9 cellular contexts compared by ENCODE assay signal in the genomic region with DNA sequence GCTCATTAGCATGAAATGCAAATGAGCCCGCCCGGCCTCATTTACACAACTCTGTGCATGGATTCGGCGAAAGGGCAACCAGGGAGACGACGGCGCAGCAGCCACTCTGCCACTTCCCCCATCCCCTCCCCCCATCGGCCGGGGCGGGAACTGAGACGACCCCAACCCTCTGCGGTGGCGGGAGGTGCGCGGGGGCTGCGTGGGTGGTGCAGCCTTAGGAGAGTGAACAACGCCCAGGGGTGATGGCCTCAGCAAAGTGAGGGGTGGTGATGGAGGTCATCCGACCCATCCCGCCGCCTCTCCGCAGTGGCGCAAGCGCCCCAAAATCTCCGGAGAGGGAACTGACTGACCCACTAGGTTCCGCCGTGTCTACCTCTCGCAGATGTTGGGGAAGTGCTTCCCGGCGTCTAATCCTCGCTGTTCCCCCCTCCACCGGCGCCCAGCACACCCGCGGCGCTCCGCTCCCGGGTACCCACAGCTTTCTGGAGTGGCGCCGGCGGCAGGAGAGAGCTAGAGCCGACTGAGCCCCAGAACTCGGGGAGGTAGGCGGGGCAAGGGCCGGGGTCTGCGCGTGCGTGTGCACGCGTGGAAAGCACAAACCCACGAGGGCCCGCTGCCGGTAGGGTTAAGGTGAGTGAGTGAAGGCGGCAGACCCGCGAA. TPM values are rescaled to one million over a fixed set of nuclear protein-coding genes. Genes with fewer than 3 reads are reported as not detected.
A peak's percentile ranks its signal among the peaks of the same experiment; 100 is the strongest.
DNase-seq lines count a peak whose midpoint lies in the region; ATAC-seq and TF ChIP-seq lines count a peak whose summit lies in the region.
"Had no signal": no experiment of that assay in that cellular context is flagged by ENCODE, and none has a peak within 500 bp of the region (broad histone marks: within the 10 kb centered on the region; RNA-seq: fewer than 3 reads in every experiment).

No MANE protein-coding gene starts in this region.

- no peak overlapping the region for H3K4ac ChIP-seq in neuronal stem cell (ENCODE audit: low read length)

- peak overlapping the region; percentile 94 for H3K4me2 ChIP-seq in neuronal stem cell (ENCODE audit: insufficient read depth, low read length, poor library complexity, severe bottlenecking)

- H2AK5ac ChIP-seq in neuronal stem cell (ENCODE audit: low read depth, low read length) = peak overlapping the region; percentile 97

- peak overlapping the region; percentile 95 for H2BK15ac ChIP-seq in neuronal stem cell (ENCODE audit: low read length)

- CTCF ChIA-PET in CD4-positive, alpha-beta T cell (lab: Charles Lee) = interaction anchor here (0.9 kb wide), 1 partner anchor 27 kb away, joined by 3 read pairs; a partner anchor contains a TSS

- no peak for DNase-seq in CD4-positive, alpha-beta T cell
- DNase-seq in coronary artery (ENCODE audit: low spot score) (no peak), neuronal stem cell (ENCODE audit: low spot score) (no peak), NCI-H1105 (lab: John Stamatoyannopoulos, UW) (no peak), midbrain (lab: John Stamatoyannopoulos, UW) (no peak)

- no peaks in the 10 kb centered on the region for H3K36me3 ChIP-seq in neuronal stem cell (replicated peaks in 1 of 2; ENCODE audit: control insufficient read depth in 2 of 2, insufficient read depth in 2 of 2, low read length in 2 of 2)

- H3K36me3 Mint-ChIP-seq in CD4-positive, alpha-beta T cell (ENCODE audit: low read depth) = no peaks in the 10 kb centered on the region
- H3K36me3 Mint-ChIP-seq in IgD-negative memory B cell = peaks cover 11% of the 10 kb centered on the region
- H3K36me3 Mint-ChIP-seq: activated CD8-positive, alpha-beta memory T cell treated with anti-CD3 and anti-CD28 coated beads, Interleukin-2, amount 10 ng/mL, durations not matched to agents 7 days and 5 days had no signal

- H3K14ac ChIP-seq in neuronal stem cell (ENCODE audit: low read length) = peak overlapping the region; percentile 65

- no peak overlapping the region for H4K8ac ChIP-seq in neuronal stem cell (ENCODE audit: low read depth, low read length)

- no peak overlapping the region for H3K9ac ChIP-seq in neuronal stem cell (ENCODE audit: low read depth, low read length, poor library complexity)

- no peaks in the 10 kb centered on the region for H3K79me1 ChIP-seq in neuronal stem cell (ENCODE audit: low read depth, low read length)

- H2BK5ac ChIP-seq in neuronal stem cell (ENCODE audit: low read length) = no peak overlapping the region

- H4K91ac ChIP-seq in neuronal stem cell (ENCODE audit: low read depth, low read length, poor library complexity) = peak overlapping the region; percentile 27

- H3K9me3 ChIP-seq in CD4-positive, alpha-beta T cell (ENCODE audit: control insufficient read depth, low read length) = no peaks in the 10 kb centered on the region
- no peaks in the 10 kb centered on the region for H3K9me3 ChIP-seq in neuronal stem cell (replicated peaks in 1 of 2; ENCODE audit: control insufficient read depth in 2 of 2, insufficient read depth in 1 of 2, low read depth in 1 of 2, low read length in 2 of 2)

- H3K27ac Mint-ChIP-seq in CD4-positive, alpha-beta T cell = no peak overlapping the region
- H3K27ac Mint-ChIP-seq in IgD-negative memory B cell = no peak overlapping the region
- H3K27ac Mint-ChIP-seq: activated CD8-positive, alpha-beta memory T cell treated with anti-CD3 and anti-CD28 coated beads, Interleukin-2, amount 10 ng/mL, durations not matched to agents 7 days and 5 days had no signal

- H3K4me1 ChIP-seq in neuronal stem cell (ENCODE audit: control insufficient read depth in 2 of 2, insufficient read depth in 1 of 2, low read depth in 1 of 2, low read length in 2 of 2) = peaks cover 28 to 36% of the 10 kb centered on the region in 2 donors

- peak overlapping the region; percentile 95 for H3K18ac ChIP-seq in neuronal stem cell (ENCODE audit: low read length)

- H3K27me3 ChIP-seq in CD4-positive, alpha-beta T cell (ENCODE audit: control insufficient read depth, insufficient read depth, low read length) = peaks cover 56% of the 10 kb centered on the region
- H3K27me3 ChIP-seq in neuronal stem cell (ENCODE audit: control insufficient read depth in 3 of 3, insufficient read depth in 3 of 3, low read depth in 1 of 3, low read length in 3 of 3) = peaks cover 13 to 54% (median 50%) of the 10 kb centered on the region in 3 experiments

- TF ChIP-seq CTCF in CD4-positive, alpha-beta T cell (IDR thresholded peaks at IDR 0.05) = no peak
- TF ChIP-seq CTCF in coronary artery (IDR thresholded peaks at IDR 0.05) = no peak

- WGBS in neuronal stem cell (ENCODE audit: extremely low coverage in 2 of 2, insufficient read length in 2 of 2, insufficient replicate concordance in 1 of 2), 2 donors = no CpG with 5 or more reads among the region's 55 CpGs

- H3K4me3 ChIP-seq in coronary artery = peak overlapping the region; percentile 72
- peak overlapping the region; percentile 52 to 67 for H3K4me3 ChIP-seq in neuronal stem cell (ENCODE audit: low read length in 2 of 2)

- H3K27me3 Mint-ChIP-seq in CD4-positive, alpha-beta T cell = peaks cover 65% of the 10 kb centered on the region
- H3K27me3 Mint-ChIP-seq in IgD-negative memory B cell = peaks cover 38% of the 10 kb centered on the region

- intact Hi-C loops in CD4-positive, alpha-beta T cell (cut with DNase I, micrococcal nuclease) = loop anchor here in 1 of 2 experiments (5.0 kb wide), 1 partner anchor 137 kb away; no protein-coding TSS in a partner anchor

- peak; percentile 15 for ATAC-seq in CD4-positive, alpha-beta T cell (ENCODE audit: poor library complexity)
- ATAC-seq in GM18517 (IDR thresholded peaks at IDR 0.05; ENCODE audit: unreplicated experiment) = no peak
- ATAC-seq in GM21723 (IDR thresholded peaks at IDR 0.05; ENCODE audit: unreplicated experiment) = no peak

- no peak overlapping the region for H3K23ac ChIP-seq in neuronal stem cell (ENCODE audit: low read depth, low read length, poor library complexity)

- H3K4me1 Mint-ChIP-seq in CD4-positive, alpha-beta T cell (ENCODE audit: low read depth) = peaks cover 27% of the 10 kb centered on the region
- peaks cover 5 to 9% (median 5%) of the 10 kb centered on the region in 3 donors for H3K4me1 Mint-ChIP-seq in IgD-negative memory B cell

- POLR2A ChIA-PET in CD4-positive, alpha-beta T cell (lab: Charles Lee) = interaction anchor here (4.5 kb wide), 1 partner anchor 17 kb away, joined by 19 read pairs; no protein-coding TSS in a partner anchor

- no peak overlapping the region for H3K27ac ChIP-seq in CD4-positive, alpha-beta T cell (ENCODE audit: low read depth, low read length)
- no peak overlapping the region for H3K27ac ChIP-seq in coronary artery
- H3K27ac ChIP-seq in neuronal stem cell (replicated peaks; ENCODE audit: low read length) = no peak overlapping the region

- no peaks in the 10 kb centered on the region for H3K9me3 Mint-ChIP-seq in CD4-positive, alpha-beta T cell
- no peaks in the 10 kb centered on the region for H3K9me3 Mint-ChIP-seq in IgD-negative memory B cell

- H2AFZ ChIP-seq in neuronal stem cell (ENCODE audit: low read length) = peak overlapping the region; percentile 97

- H2BK12ac ChIP-seq in neuronal stem cell (ENCODE audit: low read length) = peak overlapping the region; percentile 81

- peak overlapping the region; percentile 82 for H3K4me3 Mint-ChIP-seq in CD4-positive, alpha-beta T cell
- peak overlapping the region; percentile 79 to 93 (median 88) for H3K4me3 Mint-ChIP-seq in IgD-negative memory B cell

- H2BK120ac ChIP-seq in neuronal stem cell (ENCODE audit: low read depth, low read length) = no peak overlapping the region

RNA-seq across cellular contexts. Expression of a gene that starts 1.4 kb away (rescaled TPM):
- not detected for total RNA-seq in CD4-positive, alpha-beta T cell
- not detected for polyA plus RNA-seq in IgD-negative memory B cell
- polyA plus RNA-seq in neuronal stem cell (2013, experiment 1 of 2) = 3.0 TPM
- polyA plus RNA-seq in neuronal stem cell (2013, experiment 2 of 2) = 2.8 TPM
- total RNA-seq: activated CD8-positive, alpha-beta memory T cell treated with anti-CD3 and anti-CD28 coated beads, Interleukin-2, amount 10 ng/mL, durations not matched to agents 7 days and 5 days had no signal

RNA-seq across cellular contexts. Expression of a gene that starts 12.1 kb away (rescaled TPM):
- total RNA-seq in CD4-positive, alpha-beta T cell = 10 to 100 TPM; 10.2 to 10.3 TPM
- polyA plus RNA-seq in IgD-negative memory B cell = 12.8 TPM
- polyA plus RNA-seq in neuronal stem cell (2013, experiment 1 of 2) = 17.6 TPM
- polyA plus RNA-seq in neuronal stem cell (2013, experiment 2 of 2) = 18.9 TPM

RNA-seq across cellular contexts. Expression of a gene that starts 26.6 kb away (rescaled TPM):
- total RNA-seq in CD4-positive, alpha-beta T cell = not detected
- polyA plus RNA-seq in IgD-negative memory B cell = not detected
- 0.04 TPM for polyA plus RNA-seq in neuronal stem cell (2013, experiment 1 of 2)
- 0.07 TPM for polyA plus RNA-seq in neuronal stem cell (2013, experiment 2 of 2)
- total RNA-seq: activated CD8-positive, alpha-beta memory T cell treated with anti-CD3 and anti-CD28 coated beads, Interleukin-2, amount 10 ng/mL, durations not matched to agents 7 days and 5 days had no signal

RNA-seq across cellular contexts. Expression of a gene that starts 50.8 kb away (rescaled TPM):
- 1 to 10 TPM in 1 of 2 experiments, under 1 TPM in 1; 0.78 to 1.5 TPM for total RNA-seq in CD4-positive, alpha-beta T cell
- 1.3 TPM for polyA plus RNA-seq in IgD-negative memory B cell
- 1.8 TPM for polyA plus RNA-seq in neuronal stem cell (2013, experiment 1 of 2)
- 2.2 TPM for polyA plus RNA-seq in neuronal stem cell (2013, experiment 2 of 2)
